8 cellular contexts compared by ENCODE assay signal in the genomic region with DNA sequence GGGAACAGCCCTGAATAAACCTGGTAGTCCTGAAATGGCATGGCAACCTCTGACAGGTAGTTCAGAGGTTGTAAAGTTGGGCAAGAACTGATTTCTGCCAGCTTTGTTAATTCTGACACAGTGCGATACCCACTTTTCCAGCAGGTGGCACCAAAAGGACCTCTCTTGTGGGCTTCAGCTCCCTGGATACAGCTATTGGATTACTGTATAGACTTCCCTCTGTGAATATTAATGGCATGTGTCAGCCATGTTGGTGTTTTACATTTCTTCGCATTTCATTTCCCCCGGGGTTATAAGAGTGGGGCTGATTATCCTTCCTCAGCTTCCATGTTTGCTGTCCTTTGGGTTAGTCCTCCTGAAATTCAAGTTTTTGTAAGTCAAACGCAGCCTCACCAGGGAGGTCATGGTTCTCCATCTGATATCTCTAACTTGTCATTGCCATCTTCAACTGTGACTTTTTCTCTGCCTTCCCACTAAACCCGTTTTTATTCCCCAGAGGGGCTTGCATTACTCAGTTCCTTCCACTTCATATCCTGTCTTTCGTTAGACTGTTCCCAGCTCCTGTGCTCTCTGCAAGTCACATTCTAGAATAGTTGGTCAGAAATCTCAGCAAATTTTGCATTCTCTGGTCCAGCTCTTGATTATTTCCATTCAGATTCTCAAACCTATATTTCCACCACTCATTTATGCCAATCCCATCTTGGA.
DNase-seq lines count a peak whose midpoint lies in the region; ATAC-seq and TF ChIP-seq lines count a peak whose summit lies in the region.

No MANE protein-coding gene starts in this region.

- ATAC-seq in GM19463 (IDR thresholded peaks at IDR 0.05; ENCODE audit: unreplicated experiment) = peak; percentile 58
- peak; percentile 41 for ATAC-seq in omental fat pad (ENCODE audit: low FRiP score)
- ATAC-seq in HG02610 (IDR thresholded peaks at IDR 0.05; ENCODE audit: unreplicated experiment) = no peak
- no peak for ATAC-seq in HG03442 (IDR thresholded peaks at IDR 0.05; ENCODE audit: unreplicated experiment)

- no peak overlapping the region for H3K27ac ChIP-seq in C4-2B
- H3K27ac ChIP-seq in VCaP = no peak overlapping the region

- TF ChIP-seq CTCF in C4-2B (conservative IDR thresholded peaks at IDR 0.05) (peak; percentile 92), VCaP (conservative IDR thresholded peaks at IDR 0.05) (peak; percentile 93), fibroblast of the aortic adventitia (IDR thresholded peaks at IDR 0.05; ENCODE audit: insufficient read depth, low read length) (peak; percentile 81), omental fat pad (IDR thresholded peaks at IDR 0.05) (peak in 1 of 3 donors; percentile 38)

- H3K4me3 ChIP-seq in fibroblast of the aortic adventitia (ENCODE audit: low read depth, low read length) = no peak overlapping the region

- DNase-seq in NCI-H187 treated with DMSO at 0.1 percent for 48 hours (lab: John Stamatoyannopoulos, UW) = peak; percentile 29
- DNase-seq in fibroblast of the aortic adventitia (ENCODE audit: low read depth) = peak; percentile 72
- DNase-seq in omental fat pad (ENCODE audit: low spot score) = peak; percentile 56

Comparison
In these comparisons a context has a peak if more than half of its experiments do, and no peak if none do; other contexts are left out.
1. ATAC-seq: peak in GM19463 (single experiment) and omental fat pad (single experiment); none in HG02610 (single experiment) and HG03442 (single experiment).
2. Peak in every context shown above with its lines, with median percentiles within 50 percentile points of each other: DNase-seq.